In genomic region chr1:228457396-228458176, GRCh38 we compare ENCODE assay signal across 1 cellular context.
TF ChIP-seq lines count a peak whose summit lies in the region.

No MANE protein-coding gene starts in this region.

TF ChIP-seq in K562, 482 proteins besides CTCF, POLR2A, EP300 and RAD21 (continued from another document and continues in another):
- TF ChIP-seq CHD4 (IDR thresholded peaks at IDR 0.05; ENCODE audit: insufficient read depth, insufficient replicate concordance, low read depth, low read length, poor library complexity, severe bottlenecking), result no peak
- TF ChIP-seq THAP12 (CRISPR knock-in tag; IDR thresholded peaks at IDR 0.05), result peak; percentile 86; the same call in 1 of the 2 replicates
- 0 out of 2 replicates have a peak, but pooled peaks have one; percentile 12 for TF ChIP-seq ZNF165 (CRISPR knock-in tag; IDR thresholded peaks at IDR 0.05; ENCODE audit: borderline replicate concordance)
- TF ChIP-seq ZNF175 (CRISPR knock-in tag; IDR thresholded peaks at IDR 0.05; ENCODE audit: low read depth), result 0 out of 2 replicates have a peak, but pooled peaks have one; percentile 1
- 0 out of 2 replicates have a peak, but pooled peaks have one; percentile 55 for TF ChIP-seq ZNF143 (CRISPR knock-in tag; IDR thresholded peaks at IDR 0.05)
- TF ChIP-seq PTBP1 (IDR thresholded peaks at IDR 0.05; ENCODE audit: low read depth, low read length), result peak; percentile 24; the same call in 1 of the 2 replicates
- no peak for TF ChIP-seq NCOA6 (IDR thresholded peaks at IDR 0.05)
- no peak for TF ChIP-seq IFI16 (CRISPR knock-in tag; IDR thresholded peaks at IDR 0.05)
- no peak for TF ChIP-seq MEF2A (IDR thresholded peaks at IDR 0.05; ENCODE audit: control insufficient read depth, low read depth, low read length)
- no peak; the same call in 1 of the 2 replicates for TF ChIP-seq ZNF584 (CRISPR knock-in tag; IDR thresholded peaks at IDR 0.05; ENCODE audit: low read depth)
- TF ChIP-seq TAF1 (IDR thresholded peaks at IDR 0.05; ENCODE audit: control insufficient read depth, extremely low read depth, insufficient read depth, low read length, severe bottlenecking), result peak; percentile 89
- peak; percentile 83 for TF ChIP-seq RAD51 (IDR thresholded peaks at IDR 0.05; ENCODE audit: borderline replicate concordance, low read depth)
- peak; percentile 7 for TF ChIP-seq CEBPG (CRISPR knock-in tag; IDR thresholded peaks at IDR 0.05)
- no peak for TF ChIP-seq CEBPG (tag; conservative IDR thresholded peaks at IDR 0.05 in 1 of 2, IDR thresholded peaks at IDR 0.05 in 1 of 2)
- TF ChIP-seq ZBTB40 (IDR thresholded peaks at IDR 0.05), result no peak; the same call in 1 of the 2 replicates
- TF ChIP-seq ZBTB40 (CRISPR knock-in tag; IDR thresholded peaks at IDR 0.05), result no peak; the same call in 1 of the 2 replicates
- TF ChIP-seq E2F1 (CRISPR knock-in tag; IDR thresholded peaks at IDR 0.05), result peak; percentile 96
- peak; percentile 32; the same call in 1 of the 2 replicates for TF ChIP-seq GABPA (tag; conservative IDR thresholded peaks at IDR 0.05; ENCODE audit: low read depth)
- no peak for TF ChIP-seq LEF1 (IDR thresholded peaks at IDR 0.05)
- peak in 1 of 2 experiments; percentile 19; a peak in 1 of 4 replicates for TF ChIP-seq ZMIZ1 (IDR thresholded peaks at IDR 0.05; ENCODE audit: low read depth in 2 of 2, low read length in 2 of 2)
- no peak for TF ChIP-seq PPARD (CRISPR knock-in tag; IDR thresholded peaks at IDR 0.05)
- no peak for TF ChIP-seq THAP7 (CRISPR knock-in tag; IDR thresholded peaks at IDR 0.05)
- TF ChIP-seq NR2F6 (CRISPR knock-in tag; IDR thresholded peaks at IDR 0.05), result no peak
- TF ChIP-seq TOE1 (IDR thresholded peaks at IDR 0.05; ENCODE audit: borderline replicate concordance), result peak; percentile 86
- TF ChIP-seq TOE1 (CRISPR knock-in tag; IDR thresholded peaks at IDR 0.05; ENCODE audit: borderline replicate concordance, low read depth), result peak; percentile 98; the same call in 1 of the 2 replicates
- peak; percentile 95 for TF ChIP-seq TFAP4 (CRISPR knock-in tag; IDR thresholded peaks at IDR 0.05; ENCODE audit: borderline replicate concordance)
- peak; percentile 48; the same call in 1 of the 2 replicates for TF ChIP-seq FOSL1 (tag; conservative IDR thresholded peaks at IDR 0.05)
- no peak; the same call in 1 of the 2 replicates for TF ChIP-seq HDAC8 (tag; IDR thresholded peaks at IDR 0.05)
- peak; percentile 11; the same call in 1 of the 2 replicates for TF ChIP-seq ZNF384 (IDR thresholded peaks at IDR 0.05; ENCODE audit: low read depth, low read length)
- TF ChIP-seq ZNF324 (CRISPR knock-in tag; IDR thresholded peaks at IDR 0.05), result no peak
- no peak for TF ChIP-seq SMARCB1 (IDR thresholded peaks at IDR 0.05; ENCODE audit: insufficient read length, low read depth)
- TF ChIP-seq ZNF398 (CRISPR knock-in tag; IDR thresholded peaks at IDR 0.05), result no peak
- peak; percentile 100 for TF ChIP-seq U2AF1 (optimal IDR thresholded peaks at IDR 0.05; ENCODE audit: low read depth, low read length)
- TF ChIP-seq RFX5 (IDR thresholded peaks at IDR 0.05; ENCODE audit: low read depth, low read length), result 0 out of 2 replicates have a peak, but pooled peaks have one; percentile 42
- peak; percentile 92 for TF ChIP-seq CBFB (CRISPR knock-in tag; IDR thresholded peaks at IDR 0.05)
- TF ChIP-seq ZFX (CRISPR knock-in tag; IDR thresholded peaks at IDR 0.05), result peak; percentile 96
- TF ChIP-seq BRD4 (IDR thresholded peaks at IDR 0.05), result peak; percentile 82
- TF ChIP-seq NFRKB (IDR thresholded peaks at IDR 0.05; ENCODE audit: low read depth), result peak; percentile 91
- TF ChIP-seq ZNF184 (CRISPR knock-in tag; IDR thresholded peaks at IDR 0.05), result no peak
- peak; percentile 83 for TF ChIP-seq CREB3L1 (IDR thresholded peaks at IDR 0.05; ENCODE audit: borderline replicate concordance, low read depth)
- TF ChIP-seq ZFP30 (CRISPR knock-in tag; IDR thresholded peaks at IDR 0.05; ENCODE audit: borderline replicate concordance), result no peak
